40 cellular contexts compared by ENCODE assay signal in the genomic region with DNA sequence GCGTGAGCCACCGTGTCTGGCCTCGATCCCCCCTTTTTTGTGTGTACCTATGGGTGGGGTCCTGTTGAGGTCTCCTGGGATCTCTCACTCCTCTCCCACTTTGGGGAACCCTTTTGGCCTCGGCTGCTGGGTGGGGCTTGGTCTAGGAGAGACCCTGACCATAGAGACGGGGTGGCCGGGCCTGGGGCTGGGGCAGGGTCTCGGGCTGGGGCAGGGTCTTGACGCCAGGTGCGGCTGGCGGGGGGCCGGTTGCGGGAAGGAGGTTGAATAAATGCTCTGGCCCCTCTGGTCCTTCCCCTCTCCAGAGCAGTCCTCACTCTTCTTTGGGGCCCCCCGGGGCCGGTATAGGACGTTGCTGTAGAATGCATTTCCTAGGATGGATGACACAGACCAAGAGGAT. TPM values are rescaled to one million over a fixed set of nuclear protein-coding genes. Genes with fewer than 3 reads are reported as not detected.
"Had no signal": no experiment of that assay in that cellular context is flagged by ENCODE, and none has a peak within 500 bp of the region (broad histone marks: within the 10 kb centered on the region; RNA-seq: fewer than 3 reads in every experiment).

No MANE protein-coding gene starts in this region.

- H3K27me3 ChIP-seq: ascending aorta, cardiac muscle cell had no signal

- H3K27me3 Mint-ChIP-seq: activated CD4-positive, alpha-beta memory T cell treated with anti-CD3 and anti-CD28 coated beads for 36 hours; activated CD4-positive, alpha-beta T cell treated with anti-CD3 and anti-CD28 coated beads, Interleukin-2, amount 10 ng/mL, durations not matched to agents 24 days and 14 days; activated CD8-positive, alpha-beta T cell treated with anti-CD3 and anti-CD28 coated beads for 36 hours; activated naive CD4-positive, alpha-beta T cell treated with anti-CD3 and anti-CD28 coated beads, Interleukin-2, amount 10 ng/mL, durations not matched to agents 7 days and 5 days; activated naive CD4-positive, alpha-beta T cell treated with anti-CD3 and anti-CD28 coated beads, Interleukin-2, amount 50 U/mL, for 24 hours; activated naive CD8-positive, alpha-beta T cell; activated naive CD8-positive, alpha-beta T cell treated with anti-CD3 and anti-CD28 coated beads, Interleukin-2, amount 10 ng/mL, durations not matched to agents 7 days and 5 days; activated naive CD8-positive, alpha-beta T cell treated with anti-CD3 and anti-CD28 coated beads, Interleukin-2, amount 50 U/mL, for 24 hours; activated T-helper 17 cell treated with anti-CD3 and anti-CD28 coated beads, Interleukin-2, amount 50 U/mL, for 72 hours; central memory CD8-positive, alpha-beta T cell had no signal

- FAIRE-seq: bronchial epithelial cell, TTC549 had no signal

- DNase-seq: activated B cell treated with CpG ODN at 0.5 μM for 24 hours; activated CD4-positive, alpha-beta memory T cell treated with anti-CD3 and anti-CD28 coated beads for 36 hours; activated CD4-positive, alpha-beta T cell treated with anti-CD3 and anti-CD28 coated beads for 4 hours; activated CD4-positive, alpha-beta T cell treated with anti-CD3 and anti-CD28 coated beads, Interleukin-2, amount 10 ng/mL, durations not matched to agents 24 days and 14 days; activated CD4-positive, alpha-beta T cell treated with anti-CD3 and anti-CD28 coated beads, Interleukin-2, amount 50 U/mL, for 1 hour; activated CD4-positive, alpha-beta T cell treated with anti-CD3 and anti-CD28 coated beads, Interleukin-2, amount 50 U/mL, for 4 hours; activated CD4-positive, CD25-positive, alpha-beta regulatory T cell treated with anti-CD3 and anti-CD28 coated beads, Interleukin-2, amount 50 U/mL, for 72 hours; activated CD8-positive, alpha-beta memory T cell treated with anti-CD3 and anti-CD28 coated beads, Interleukin-2, amount 50 U/mL, for 4 hours; activated CD8-positive, alpha-beta T cell treated with anti-CD3 and anti-CD28 coated beads for 36 hours; activated gamma-delta T cell; activated naive CD4-positive, alpha-beta T cell treated with anti-CD3 and anti-CD28 coated beads, Interleukin-2, amount 10 ng/mL, durations not matched to agents 7 days and 5 days; activated naive CD4-positive, alpha-beta T cell treated with Interleukin-2 at 50 U/mL for 16 hours; activated naive CD8-positive, alpha-beta T cell treated with anti-CD3 and anti-CD28 coated beads, Interleukin-2, amount 10 ng/mL, durations not matched to agents 7 days and 5 days; activated naive CD8-positive, alpha-beta T cell treated with anti-CD3 and anti-CD28 coated beads, Interleukin-2, amount 50 U/mL, for 24 hours; activated T-cell treated with anti-CD3 and anti-CD28 coated beads for 4 hours; activated T-cell treated with anti-CD3 and anti-CD28 coated beads, Interleukin-2, amount 50 U/mL, for 1 hour; activated T-cell treated with anti-CD3 and anti-CD28 coated beads, Interleukin-2, amount 50 U/mL, for 4 hours; activated T-cell treated with anti-CD3 and anti-CD28 coated beads, Interleukin-2, amount 50 U/mL, for 72 hours; amygdala; anterior cingulate cortex; caudate nucleus; cerebellar nuclear complex; T-helper 1 cell; T-helper 2 cell; T-helper 9 cell had no signal

- H3K4me3 ChIP-seq: ascending aorta, cardiac muscle cell had no signal

- H3K36me3 ChIP-seq: ascending aorta, cardiac muscle cell had no signal

- H3K36me3 Mint-ChIP-seq: activated CD4-positive, alpha-beta memory T cell treated with anti-CD3 and anti-CD28 coated beads for 36 hours; activated naive CD4-positive, alpha-beta T cell treated with anti-CD3 and anti-CD28 coated beads, Interleukin-2, amount 50 U/mL, for 24 hours; activated naive CD8-positive, alpha-beta T cell; activated naive CD8-positive, alpha-beta T cell treated with anti-CD3 and anti-CD28 coated beads, Interleukin-2, amount 10 ng/mL, durations not matched to agents 7 days and 5 days had no signal

- H3K27ac ChIP-seq: ascending aorta, cardiac muscle cell, VCaP had no signal

- H3K9me3 Mint-ChIP-seq: activated B cell treated with CpG ODN at 0.5 μM for 24 hours; activated CD4-positive, alpha-beta memory T cell treated with anti-CD3 and anti-CD28 coated beads for 36 hours; activated CD4-positive, alpha-beta T cell treated with anti-CD3 and anti-CD28 coated beads, Interleukin-2, amount 10 ng/mL, durations not matched to agents 24 days and 14 days; activated CD8-positive, alpha-beta T cell treated with anti-CD3 and anti-CD28 coated beads for 36 hours; activated naive CD4-positive, alpha-beta T cell treated with anti-CD3 and anti-CD28 coated beads, Interleukin-2, amount 10 ng/mL, durations not matched to agents 7 days and 5 days; activated naive CD4-positive, alpha-beta T cell treated with anti-CD3 and anti-CD28 coated beads, Interleukin-2, amount 50 U/mL, for 24 hours; activated naive CD8-positive, alpha-beta T cell treated with anti-CD3 and anti-CD28 coated beads, Interleukin-2, amount 10 ng/mL, durations not matched to agents 7 days and 5 days; activated naive CD8-positive, alpha-beta T cell treated with anti-CD3 and anti-CD28 coated beads, Interleukin-2, amount 50 U/mL, for 24 hours; activated T-cell treated with anti-CD3 and anti-CD28 coated beads, Interleukin-2, amount 50 U/mL, for 4 hours; activated T-cell treated with anti-CD3 and anti-CD28 coated beads, Interleukin-2, amount 50 U/mL, for 72 hours; activated T-helper 1 cell treated with anti-CD3 and anti-CD28 coated beads, Interleukin-12 subunit alpha, Interleukin-12 subunit beta, Interleukin-2, Interleukin-4 antibody, amounts not matched to agents 30 ng/mL and 10 ng/mL and 1 ng/mL, durations not matched to agents 14 hours and 24 hours and 36 hours; activated T-helper 17 cell treated with anti-CD3 and anti-CD28 coated beads, Interleukin-2, amount 50 U/mL, for 72 hours; brain; central memory CD8-positive, alpha-beta T cell; T-helper 1 cell treated with Interleukin-12 subunit alpha and Interleukin-12 subunit beta and Interleukin-4 antibody, amounts not matched to agents 30 μg/mL and 1 μg/mL, for 36 hours; T-helper 2 cell treated with Interferon-gamma antibody and Interleukin-4, amounts not matched to agents 5 μg/mL and 100 μg/mL, for 36 hours had no signal

- H3K4me1 ChIP-seq: ascending aorta had no signal

- H3K27ac Mint-ChIP-seq: activated B cell treated with CpG ODN at 0.5 μM for 24 hours; activated CD4-positive, alpha-beta memory T cell treated with anti-CD3 and anti-CD28 coated beads for 36 hours; activated CD4-positive, alpha-beta T cell treated with anti-CD3 and anti-CD28 coated beads, Interleukin-2, amount 10 ng/mL, durations not matched to agents 24 days and 14 days; activated CD8-positive, alpha-beta T cell treated with anti-CD3 and anti-CD28 coated beads for 36 hours; activated naive CD4-positive, alpha-beta T cell treated with anti-CD3 and anti-CD28 coated beads, Interleukin-2, amount 50 U/mL, for 24 hours; activated naive CD8-positive, alpha-beta T cell; activated naive CD8-positive, alpha-beta T cell treated with anti-CD3 and anti-CD28 coated beads, Interleukin-2, amount 10 ng/mL, durations not matched to agents 7 days and 5 days; activated naive CD8-positive, alpha-beta T cell treated with anti-CD3 and anti-CD28 coated beads, Interleukin-2, amount 50 U/mL, for 24 hours; activated T-cell treated with anti-CD3 and anti-CD28 coated beads, Interleukin-2, amount 50 U/mL, for 72 hours; activated T-helper 1 cell treated with anti-CD3 and anti-CD28 coated beads, Interleukin-12 subunit alpha, Interleukin-12 subunit beta, Interleukin-2, Interleukin-4 antibody, amounts not matched to agents 30 ng/mL and 10 ng/mL and 1 ng/mL, durations not matched to agents 14 hours and 24 hours and 36 hours; activated T-helper 17 cell treated with anti-CD3 and anti-CD28 coated beads, Interleukin-2, amount 50 U/mL, for 72 hours; T-helper 1 cell treated with Interleukin-12 subunit alpha and Interleukin-12 subunit beta and Interleukin-4 antibody, amounts not matched to agents 30 μg/mL and 1 μg/mL, for 36 hours; T-helper 2 cell treated with Interferon-gamma antibody and Interleukin-4, amounts not matched to agents 5 μg/mL and 100 μg/mL, for 36 hours had no signal

- ATAC-seq: activated CD8-positive, alpha-beta T cell treated with anti-CD3 and anti-CD28 coated beads for 36 hours; activated naive CD8-positive, alpha-beta T cell treated with anti-CD3 and anti-CD28 coated beads, Interleukin-2, amount 50 U/mL, for 24 hours; activated T-cell treated with anti-CD3 and anti-CD28 coated beads, Interleukin-2, amount 50 U/mL, for 4 hours; activated T-cell treated with anti-CD3 and anti-CD28 coated beads, Interleukin-2, amount 50 U/mL, for 72 hours; activated T-helper 17 cell treated with anti-CD3 and anti-CD28 coated beads, Interleukin-2, amount 50 U/mL, for 72 hours had no signal

- H3K4me3 Mint-ChIP-seq: activated B cell treated with CpG ODN at 0.5 μM for 24 hours; activated CD4-positive, alpha-beta memory T cell treated with anti-CD3 and anti-CD28 coated beads for 36 hours; activated CD4-positive, alpha-beta T cell treated with anti-CD3 and anti-CD28 coated beads, Interleukin-2, amount 10 ng/mL, durations not matched to agents 24 days and 14 days; activated CD8-positive, alpha-beta T cell treated with anti-CD3 and anti-CD28 coated beads for 36 hours; activated naive CD4-positive, alpha-beta T cell treated with anti-CD3 and anti-CD28 coated beads, Interleukin-2, amount 10 ng/mL, durations not matched to agents 7 days and 5 days; activated naive CD4-positive, alpha-beta T cell treated with anti-CD3 and anti-CD28 coated beads, Interleukin-2, amount 50 U/mL, for 24 hours; activated naive CD8-positive, alpha-beta T cell; activated naive CD8-positive, alpha-beta T cell treated with anti-CD3 and anti-CD28 coated beads, Interleukin-2, amount 10 ng/mL, durations not matched to agents 7 days and 5 days; activated naive CD8-positive, alpha-beta T cell treated with anti-CD3 and anti-CD28 coated beads, Interleukin-2, amount 50 U/mL, for 24 hours; activated T-cell treated with anti-CD3 and anti-CD28 coated beads, Interleukin-2, amount 50 U/mL, for 4 hours; activated T-cell treated with anti-CD3 and anti-CD28 coated beads, Interleukin-2, amount 50 U/mL, for 72 hours; activated T-helper 1 cell treated with anti-CD3 and anti-CD28 coated beads, Interleukin-12 subunit alpha, Interleukin-12 subunit beta, Interleukin-2, Interleukin-4 antibody, amounts not matched to agents 30 ng/mL and 10 ng/mL and 1 ng/mL, durations not matched to agents 14 hours and 24 hours and 36 hours; activated T-helper 17 cell treated with anti-CD3 and anti-CD28 coated beads, Interleukin-2, amount 50 U/mL, for 72 hours; brain; central memory CD8-positive, alpha-beta T cell; T-helper 1 cell treated with Interleukin-12 subunit alpha and Interleukin-12 subunit beta and Interleukin-4 antibody, amounts not matched to agents 30 μg/mL and 1 μg/mL, for 36 hours; T-helper 2 cell treated with Interferon-gamma antibody and Interleukin-4, amounts not matched to agents 5 μg/mL and 100 μg/mL, for 36 hours had no signal

- H3K4me1 Mint-ChIP-seq: activated B cell treated with CpG ODN at 0.5 μM for 24 hours; activated CD4-positive, alpha-beta T cell treated with anti-CD3 and anti-CD28 coated beads, Interleukin-2, amount 10 ng/mL, durations not matched to agents 24 days and 14 days; activated naive CD4-positive, alpha-beta T cell treated with anti-CD3 and anti-CD28 coated beads, Interleukin-2, amount 50 U/mL, for 24 hours; activated naive CD8-positive, alpha-beta T cell treated with anti-CD3 and anti-CD28 coated beads, Interleukin-2, amount 10 ng/mL, durations not matched to agents 7 days and 5 days; activated naive CD8-positive, alpha-beta T cell treated with anti-CD3 and anti-CD28 coated beads, Interleukin-2, amount 50 U/mL, for 24 hours; activated T-helper 17 cell treated with anti-CD3 and anti-CD28 coated beads, Interleukin-2, amount 50 U/mL, for 72 hours; central memory CD8-positive, alpha-beta T cell had no signal

- H3K9me3 ChIP-seq: ascending aorta had no signal

RNA-seq across cellular contexts. Expression of gene TMIGD2, which starts 9.7 kb away (rescaled TPM):
- total RNA-seq: activated B cell treated with CpG ODN at 0.5 μM for 24 hours, ascending aorta, bronchial epithelial cell, chondrocyte had no signal

RNA-seq across cellular contexts. Expression of gene FSD1, which starts 11.9 kb away (rescaled TPM):
- total RNA-seq: ascending aorta had no signal

RNA-seq across cellular contexts. Expression of gene SHD, which starts 13.4 kb away (rescaled TPM):
- total RNA-seq: activated B cell treated with CpG ODN at 0.5 μM for 24 hours; activated CD4-positive, alpha-beta memory T cell treated with anti-CD3 and anti-CD28 coated beads for 36 hours; activated CD4-positive, alpha-beta T cell treated with anti-CD3 and anti-CD28 coated beads, Interleukin-2, amount 10 ng/mL, durations not matched to agents 24 days and 14 days; activated CD8-positive, alpha-beta memory T cell treated with anti-CD3 and anti-CD28 coated beads for 36 hours; activated CD8-positive, alpha-beta T cell treated with anti-CD3 and anti-CD28 coated beads for 36 hours; activated naive CD8-positive, alpha-beta T cell treated with anti-CD3 and anti-CD28 coated beads, Interleukin-2, amount 10 ng/mL, durations not matched to agents 7 days and 5 days; activated T-cell treated with anti-CD3 and anti-CD28 coated beads, Interleukin-2, amount 50 U/mL, for 4 hours; activated T-cell treated with anti-CD3 and anti-CD28 coated beads, Interleukin-2, amount 50 U/mL, for 72 hours; activated T-helper 1 cell treated with anti-CD3 and anti-CD28 coated beads, Interleukin-12 subunit alpha, Interleukin-12 subunit beta, Interleukin-2, Interleukin-4 antibody, amounts not matched to agents 30 ng/mL and 10 ng/mL and 1 ng/mL, durations not matched to agents 14 hours and 24 hours and 36 hours; activated T-helper 17 cell treated with anti-CD3 and anti-CD28 coated beads, Interleukin-2, amount 50 U/mL, for 72 hours; ascending aorta; bronchial epithelial cell; chondrocyte had no signal
